8 cellular contexts compared by ENCODE assay signal in the genomic region with DNA sequence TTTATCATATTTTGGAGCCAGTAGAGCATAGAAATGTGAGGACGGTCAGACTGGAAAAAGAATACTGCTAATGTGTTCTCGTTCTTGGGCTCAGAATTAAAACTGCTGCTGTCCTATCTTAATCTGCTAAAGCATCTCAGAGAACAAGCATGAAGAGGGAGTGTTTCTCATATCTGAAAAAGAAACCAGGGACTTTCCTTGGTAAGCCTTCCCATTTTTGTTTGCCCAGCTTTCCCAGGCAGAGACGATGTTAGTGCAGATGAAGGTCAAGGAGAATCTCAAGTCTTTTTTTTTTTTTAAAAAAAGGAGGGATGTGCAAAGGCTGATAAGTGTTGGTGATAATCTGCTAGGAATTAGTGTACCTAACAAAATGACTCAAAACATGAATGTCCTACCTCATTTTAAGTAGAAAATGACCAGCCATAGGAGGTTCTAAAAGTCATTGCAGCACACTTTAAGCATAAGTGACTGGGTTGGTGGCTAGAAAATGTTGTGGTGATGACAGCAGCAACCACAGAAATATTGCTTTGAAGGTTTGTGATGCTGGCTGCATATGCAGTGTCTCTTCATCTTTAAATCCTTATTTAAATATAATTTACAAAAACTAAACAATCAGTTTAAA. TPM values are rescaled to one million over a fixed set of nuclear protein-coding genes. Genes with fewer than 3 reads are reported as not detected.
A peak's percentile ranks its signal among the peaks of the same experiment; 100 is the strongest.
DNase-seq lines count a peak whose midpoint lies in the region; ATAC-seq, FAIRE-seq and TF ChIP-seq lines count a peak whose summit lies in the region.

No MANE protein-coding gene starts in this region.

- FAIRE-seq in H54 (lab: Jason Lieb, UNC) = peak; percentile 55

- no peaks in the 10 kb centered on the region for H3K9me3 ChIP-seq in T-helper 17 cell (ENCODE audit: control insufficient read depth, low read length, poor library complexity, severe bottlenecking)
- no peaks in the 10 kb centered on the region for H3K9me3 ChIP-seq in osteoblast (ENCODE audit: low read depth, low read length)

- H3K27me3 ChIP-seq in osteoblast (ENCODE audit: insufficient read depth, low read length) = no peaks in the 10 kb centered on the region

- peak overlapping the region; percentile 81 for H3K4me2 ChIP-seq in osteoblast (ENCODE audit: insufficient read depth, low read length)

- H3K36me3 Mint-ChIP-seq in T-helper 17 cell (ENCODE audit: low read depth) = no peaks in the 10 kb centered on the region

- peak overlapping the region; percentile 41 for H3K27ac ChIP-seq in osteoblast (ENCODE audit: low read depth, low read length)

- H3K4me1 Mint-ChIP-seq in T-helper 17 cell = peaks cover 10% of the 10 kb centered on the region

- TF ChIP-seq POLR2A in H54 (IDR thresholded peaks at IDR 0.05; ENCODE audit: low read depth, low read length) = no peak

- no peak overlapping the region for H2AFZ ChIP-seq in osteoblast (ENCODE audit: low read length)

- H3K27me3 Mint-ChIP-seq in T-helper 17 cell = no peaks in the 10 kb centered on the region

- H3K4me1 ChIP-seq in osteoblast (ENCODE audit: insufficient read depth, low read length) = peaks cover 37% of the 10 kb centered on the region

- CTCF ChIA-PET in HEK293T (lab: Yijun Ruan, JAX) = no interaction called here

- peaks cover 21% of the 10 kb centered on the region for H3K36me3 ChIP-seq in osteoblast (ENCODE audit: insufficient read depth, low read length)

- peak overlapping the region; percentile 34 for H3K27ac Mint-ChIP-seq in T-helper 17 cell

- DNase-seq in H54 (ENCODE audit: insufficient read length, low spot score) = no peak
- no peak for DNase-seq in T-helper 17 cell
- DNase-seq in osteoblast (ENCODE audit: insufficient read length, low spot score, missing footprints) = no peak
- DNase-seq in SK-N-DZ (ENCODE audit: low spot score) = no peak
- DNase-seq in HEK293T (ENCODE audit: extremely low spot score) = no peak
- no peak for DNase-seq in amniotic stem cell (lab: John Stamatoyannopoulos, UW)
- DNase-seq in DMS114 treated with DMSO at 0.1 percent for 48 hours (lab: John Stamatoyannopoulos, UW; ENCODE audit: unreplicated experiment) = no peak

- POLR2A ChIA-PET in HEK293T (lab: Yijun Ruan, JAX) = no interaction called here

- H3K4me3 Mint-ChIP-seq in T-helper 17 cell = no peak overlapping the region

- peaks cover 78% of the 10 kb centered on the region for H3K79me2 ChIP-seq in osteoblast (ENCODE audit: insufficient read depth, low read length)

- H3K4me3 ChIP-seq in osteoblast (ENCODE audit: insufficient read depth, low read length) = peak overlapping the region; percentile 16

- no peak for TF ChIP-seq CTCF in osteoblast (IDR thresholded peaks at IDR 0.05; ENCODE audit: extremely low read depth, low read depth, low read length)

- ATAC-seq in GM18517 (IDR thresholded peaks at IDR 0.05; ENCODE audit: unreplicated experiment) (peak; percentile 45), T-helper 17 cell (no peak)

- H4K20me1 ChIP-seq in osteoblast (ENCODE audit: insufficient read depth, low read length) = no peaks in the 10 kb centered on the region

TF ChIP-seq in HEK293T, 16 proteins besides CTCF, POLR2A, EP300 and RAD21:
- TF ChIP-seq, protein P1, sequence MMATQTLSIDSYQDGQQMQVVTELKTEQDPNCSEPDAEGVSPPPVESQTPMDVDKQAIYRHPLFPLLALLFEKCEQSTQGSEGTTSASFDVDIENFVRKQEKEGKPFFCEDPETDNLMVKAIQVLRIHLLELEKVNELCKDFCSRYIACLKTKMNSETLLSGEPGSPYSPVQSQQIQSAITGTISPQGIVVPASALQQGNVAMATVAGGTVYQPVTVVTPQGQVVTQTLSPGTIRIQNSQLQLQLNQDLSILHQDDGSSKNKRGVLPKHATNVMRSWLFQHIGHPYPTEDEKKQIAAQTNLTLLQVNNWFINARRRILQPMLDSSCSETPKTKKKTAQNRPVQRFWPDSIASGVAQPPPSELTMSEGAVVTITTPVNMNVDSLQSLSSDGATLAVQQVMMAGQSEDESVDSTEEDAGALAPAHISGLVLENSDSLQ (IDR thresholded peaks at IDR 0.05) = no peak
- TF ChIP-seq NFRKB (IDR thresholded peaks at IDR 0.05) (no peak), FOXM1 (IDR thresholded peaks at IDR 0.05; ENCODE audit: borderline replicate concordance) (no peak), ARNT (IDR thresholded peaks at IDR 0.05) (no peak), TARDBP (IDR thresholded peaks at IDR 0.05) (no peak)

RNA-seq across cellular contexts. Expression of gene CMSS1, which starts 55.1 kb away (rescaled TPM):
- total RNA-seq in T-helper 17 cell = 10 to 100 TPM; 18.9 to 20.4 TPM
- total RNA-seq in osteoblast = 14.7 and 15.9 TPM in 2 replicates
- 79.9 and 84.6 TPM in 2 replicates for polyA plus RNA-seq in SK-N-DZ (2014; cell fraction: cytosol; rRNA removed)
- 45.8 and 51.6 TPM in 2 replicates for polyA plus RNA-seq in SK-N-DZ (2014; cell fraction: nucleus; rRNA removed)
